8 cellular contexts compared by ENCODE assay signal in genomic region chr6:31664790-31665500, GRCh38. TPM values are rescaled to one million over a fixed set of nuclear protein-coding genes. Genes with fewer than 3 reads are reported as not detected.
DNase-seq lines count a peak whose midpoint lies in the region; ATAC-seq and TF ChIP-seq lines count a peak whose summit lies in the region.

TSS of gene GPANK1 (minus strand) at chr6:31664997. CDS start at chr6:31664478, 519 bp downstream.

- H3K9me3 ChIP-seq in esophagus muscularis mucosa = no peaks in the 10 kb centered on the region

- no peak for TF ChIP-seq POLR2A in esophagus muscularis mucosa (IDR thresholded peaks at IDR 0.05; ENCODE audit: low read depth)

- no peak for TF ChIP-seq CTCF in esophagus muscularis mucosa (IDR thresholded peaks at IDR 0.05)

- intact Hi-C loops in esophagus muscularis mucosa (cut with DNase I) = no loop called here

- ATAC-seq in GM19397 (IDR thresholded peaks at IDR 0.05; ENCODE audit: unreplicated experiment) = peak; percentile 23

- DNase-seq in AG20443 (ENCODE audit: low spot score) (peak; percentile 83), LoVo (ENCODE audit: low spot score) (peak; percentile 96), RPMI8226 (peak; percentile 95), activated T-helper 1 cell treated with Interleukin-2 at 50 U/mL for 16 hours (ENCODE audit: low read depth) (peak; percentile 83), esophagus muscularis mucosa (ENCODE audit: extremely low spot score) (peak; percentile 98), myocyte (ENCODE audit: low read depth) (peak; percentile 98)
- DNase-seq in stimulated activated CD8-positive, alpha-beta memory T cell treated with anti-CD3 and anti-CD28 coated beads, Interleukin-7, amount 100 ng/mL, for 24 hours (ENCODE audit: low read depth) = peak; percentile 83

- peak within 1 kb of the TSS; percentile 95 to 99 (median 98) for H3K27ac ChIP-seq in esophagus muscularis mucosa (replicated peaks in 1 of 4)

- H3K4me3 ChIP-seq in esophagus muscularis mucosa = peak within 1 kb of the TSS; percentile 66 to 93 (median 78)

- WGBS in esophagus muscularis mucosa = 2% methylated on average over 30 of the region's 39 CpGs

- TF ChIP-seq EP300 in esophagus muscularis mucosa (IDR thresholded peaks at IDR 0.05) = no peak

- H3K36me3 ChIP-seq in esophagus muscularis mucosa = peaks cover 23 to 48% (median 46%) of the 10 kb centered on the region in 4 donors

- H3K4me1 ChIP-seq in esophagus muscularis mucosa = peaks cover 55 to 75% (median 63%) of the 10 kb centered on the region in 4 donors

- no peaks in the 10 kb centered on the region for H3K27me3 ChIP-seq in esophagus muscularis mucosa

RNA-seq across cellular contexts. Expression of gene GPANK1, which starts in this region (rescaled TPM):
- total RNA-seq in esophagus muscularis mucosa (10 to 100 TPM; 15.8 to 21.0 (median 19.4) TPM), myocyte (8.6 and 12.9 TPM in 2 replicates)
- polyA plus RNA-seq in myocyte (2012) = 20.1 TPM

Comparison
In these comparisons a context has a peak if more than half of its experiments do, and no peak if none do; other contexts are left out.
1. Peak in every context shown above with its lines: DNase-seq, ATAC-seq, H3K4me3 ChIP-seq and H3K27ac ChIP-seq.